ENCODE assay signal across 1 cellular context in genomic region chr12:29807125-29807524, GRCh38.
TF ChIP-seq lines count a peak whose summit lies in the region.

No MANE protein-coding gene starts in this region.

TF ChIP-seq in HepG2, 621 proteins besides CTCF, POLR2A, EP300 and RAD21 (continued from another document and continues in another):
- TF ChIP-seq, protein P1, sequence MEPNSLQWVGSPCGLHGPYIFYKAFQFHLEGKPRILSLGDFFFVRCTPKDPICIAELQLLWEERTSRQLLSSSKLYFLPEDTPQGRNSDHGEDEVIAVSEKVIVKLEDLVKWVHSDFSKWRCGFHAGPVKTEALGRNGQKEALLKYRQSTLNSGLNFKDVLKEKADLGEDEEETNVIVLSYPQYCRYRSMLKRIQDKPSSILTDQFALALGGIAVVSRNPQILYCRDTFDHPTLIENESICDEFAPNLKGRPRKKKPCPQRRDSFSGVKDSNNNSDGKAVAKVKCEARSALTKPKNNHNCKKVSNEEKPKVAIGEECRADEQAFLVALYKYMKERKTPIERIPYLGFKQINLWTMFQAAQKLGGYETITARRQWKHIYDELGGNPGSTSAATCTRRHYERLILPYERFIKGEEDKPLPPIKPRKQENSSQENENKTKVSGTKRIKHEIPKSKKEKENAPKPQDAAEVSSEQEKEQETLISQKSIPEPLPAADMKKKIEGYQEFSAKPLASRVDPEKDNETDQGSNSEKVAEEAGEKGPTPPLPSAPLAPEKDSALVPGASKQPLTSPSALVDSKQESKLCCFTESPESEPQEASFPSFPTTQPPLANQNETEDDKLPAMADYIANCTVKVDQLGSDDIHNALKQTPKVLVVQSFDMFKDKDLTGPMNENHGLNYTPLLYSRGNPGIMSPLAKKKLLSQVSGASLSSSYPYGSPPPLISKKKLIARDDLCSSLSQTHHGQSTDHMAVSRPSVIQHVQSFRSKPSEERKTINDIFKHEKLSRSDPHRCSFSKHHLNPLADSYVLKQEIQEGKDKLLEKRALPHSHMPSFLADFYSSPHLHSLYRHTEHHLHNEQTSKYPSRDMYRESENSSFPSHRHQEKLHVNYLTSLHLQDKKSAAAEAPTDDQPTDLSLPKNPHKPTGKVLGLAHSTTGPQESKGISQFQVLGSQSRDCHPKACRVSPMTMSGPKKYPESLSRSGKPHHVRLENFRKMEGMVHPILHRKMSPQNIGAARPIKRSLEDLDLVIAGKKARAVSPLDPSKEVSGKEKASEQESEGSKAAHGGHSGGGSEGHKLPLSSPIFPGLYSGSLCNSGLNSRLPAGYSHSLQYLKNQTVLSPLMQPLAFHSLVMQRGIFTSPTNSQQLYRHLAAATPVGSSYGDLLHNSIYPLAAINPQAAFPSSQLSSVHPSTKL (CRISPR knock-in tag; IDR thresholded peaks at IDR 0.05), result peak; percentile 51
- TF ChIP-seq PTBP1 (IDR thresholded peaks at IDR 0.05; ENCODE audit: low read depth, low read length, poor library complexity, severe bottlenecking) (no peak), HIVEP1 (CRISPR knock-in tag; IDR thresholded peaks at IDR 0.05) (no peak), TAF1 (CRISPR knock-in tag; IDR thresholded peaks at IDR 0.05) (no peak), RARA (CRISPR knock-in tag; IDR thresholded peaks at IDR 0.05) (peak; percentile 42), SIX4 (CRISPR knock-in tag; IDR thresholded peaks at IDR 0.05) (0 out of 2 replicates have a peak, but pooled peaks have one; percentile 51), RXRB (CRISPR knock-in tag; IDR thresholded peaks at IDR 0.05; ENCODE audit: borderline replicate concordance) (peak; percentile 29; the same call in 1 of the 2 replicates), HNF4G (IDR thresholded peaks at IDR 0.05; ENCODE audit: borderline replicate concordance, low read depth, low read length) (peak; percentile 5; the same call in 1 of the 2 replicates), HNF4G (CRISPR knock-in tag; IDR thresholded peaks at IDR 0.05; ENCODE audit: borderline replicate concordance, low read depth) (no peak), RFX3 (CRISPR knock-in tag; IDR thresholded peaks at IDR 0.05) (no peak), ZNF253 (CRISPR knock-in tag; IDR thresholded peaks at IDR 0.05; ENCODE audit: borderline replicate concordance) (no peak), GATAD2A (CRISPR knock-in tag; IDR thresholded peaks at IDR 0.05) (0 out of 2 replicates have a peak, but pooled peaks have one; percentile 34), TERF1 (CRISPR knock-in tag; IDR thresholded peaks at IDR 0.05) (no peak), FOXA3 (CRISPR knock-in tag; IDR thresholded peaks at IDR 0.05) (peak; percentile 35), ZNF317 (CRISPR knock-in tag; IDR thresholded peaks at IDR 0.05) (no peak), ZFP90 (CRISPR knock-in tag; IDR thresholded peaks at IDR 0.05; ENCODE audit: borderline replicate concordance) (no peak), ZNF282 (IDR thresholded peaks at IDR 0.05; ENCODE audit: partially characterized antibody) (no peak), ZSCAN21 (CRISPR knock-in tag; IDR thresholded peaks at IDR 0.05; ENCODE audit: borderline replicate concordance) (no peak), TMF1 (CRISPR knock-in tag; IDR thresholded peaks at IDR 0.05; ENCODE audit: low read depth) (no peak), ZNF644 (CRISPR knock-in tag; IDR thresholded peaks at IDR 0.05; ENCODE audit: low read depth) (0 out of 2 replicates have a peak, but pooled peaks have one; percentile 57), SIX1 (CRISPR knock-in tag; IDR thresholded peaks at IDR 0.05; ENCODE audit: borderline replicate concordance) (peak; percentile 88; the same call in 1 of the 2 replicates), POGZ (CRISPR knock-in tag; IDR thresholded peaks at IDR 0.05) (no peak), GFI1 (CRISPR knock-in tag; IDR thresholded peaks at IDR 0.05; ENCODE audit: borderline replicate concordance) (no peak), TSC22D2 (CRISPR knock-in tag; IDR thresholded peaks at IDR 0.05; ENCODE audit: borderline replicate concordance) (no peak), ATF1 (CRISPR knock-in tag; IDR thresholded peaks at IDR 0.05) (no peak), NFIC (IDR thresholded peaks at IDR 0.05; ENCODE audit: low read length) (no peak), ZNF292 (CRISPR knock-in tag; IDR thresholded peaks at IDR 0.05; ENCODE audit: borderline replicate concordance, low read depth) (no peak), HNF4A (CRISPR knock-in tag; IDR thresholded peaks at IDR 0.05) (peak; percentile 39; the same call in 1 of the 2 replicates), ZNF652 (CRISPR knock-in tag; IDR thresholded peaks at IDR 0.05; ENCODE audit: borderline replicate concordance, low read depth) (no peak), CHCHD3 (CRISPR knock-in tag; IDR thresholded peaks at IDR 0.05) (no peak), HOXA7 (CRISPR knock-in tag; IDR thresholded peaks at IDR 0.05) (no peak), ZSCAN31 (CRISPR knock-in tag; IDR thresholded peaks at IDR 0.05; ENCODE audit: low read depth) (no peak), ZNF441 (CRISPR knock-in tag; IDR thresholded peaks at IDR 0.05; ENCODE audit: borderline replicate concordance) (no peak), ZNF784 (CRISPR knock-in tag; IDR thresholded peaks at IDR 0.05; ENCODE audit: borderline replicate concordance) (no peak), ZNF777 (CRISPR knock-in tag; IDR thresholded peaks at IDR 0.05) (no peak), ZNF180 (CRISPR knock-in tag; IDR thresholded peaks at IDR 0.05; ENCODE audit: borderline replicate concordance, low read depth) (no peak), TAF15 (IDR thresholded peaks at IDR 0.05; ENCODE audit: low read depth, low read length, poor library complexity, severe bottlenecking) (no peak), NR2F1 (CRISPR knock-in tag; IDR thresholded peaks at IDR 0.05) (peak; percentile 46 to 85; a peak in 3 of 4 replicates)
- TF ChIP-seq, protein P2, sequence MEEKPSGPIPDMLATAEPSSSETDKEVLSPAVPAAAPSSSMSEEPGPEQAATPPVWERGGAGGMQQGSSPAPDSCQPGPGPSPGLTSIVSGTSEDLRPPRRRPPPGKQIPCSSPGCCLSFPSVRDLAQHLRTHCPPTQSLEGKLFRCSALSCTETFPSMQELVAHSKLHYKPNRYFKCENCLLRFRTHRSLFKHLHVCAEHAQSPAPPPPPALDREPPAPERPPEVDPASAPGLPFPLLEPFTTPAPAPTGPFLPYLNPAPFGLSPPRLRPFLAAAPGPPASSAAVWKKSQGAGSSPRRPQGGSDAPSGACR (CRISPR knock-in tag; IDR thresholded peaks at IDR 0.05), result no peak
- TF ChIP-seq, protein P3, sequence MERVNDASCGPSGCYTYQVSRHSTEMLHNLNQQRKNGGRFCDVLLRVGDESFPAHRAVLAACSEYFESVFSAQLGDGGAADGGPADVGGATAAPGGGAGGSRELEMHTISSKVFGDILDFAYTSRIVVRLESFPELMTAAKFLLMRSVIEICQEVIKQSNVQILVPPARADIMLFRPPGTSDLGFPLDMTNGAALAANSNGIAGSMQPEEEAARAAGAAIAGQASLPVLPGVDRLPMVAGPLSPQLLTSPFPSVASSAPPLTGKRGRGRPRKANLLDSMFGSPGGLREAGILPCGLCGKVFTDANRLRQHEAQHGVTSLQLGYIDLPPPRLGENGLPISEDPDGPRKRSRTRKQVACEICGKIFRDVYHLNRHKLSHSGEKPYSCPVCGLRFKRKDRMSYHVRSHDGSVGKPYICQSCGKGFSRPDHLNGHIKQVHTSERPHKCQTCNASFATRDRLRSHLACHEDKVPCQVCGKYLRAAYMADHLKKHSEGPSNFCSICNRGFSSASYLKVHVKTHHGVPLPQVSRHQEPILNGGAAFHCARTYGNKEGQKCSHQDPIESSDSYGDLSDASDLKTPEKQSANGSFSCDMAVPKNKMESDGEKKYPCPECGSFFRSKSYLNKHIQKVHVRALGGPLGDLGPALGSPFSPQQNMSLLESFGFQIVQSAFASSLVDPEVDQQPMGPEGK (CRISPR knock-in tag; IDR thresholded peaks at IDR 0.05), result no peak
- TF ChIP-seq, protein P4, sequence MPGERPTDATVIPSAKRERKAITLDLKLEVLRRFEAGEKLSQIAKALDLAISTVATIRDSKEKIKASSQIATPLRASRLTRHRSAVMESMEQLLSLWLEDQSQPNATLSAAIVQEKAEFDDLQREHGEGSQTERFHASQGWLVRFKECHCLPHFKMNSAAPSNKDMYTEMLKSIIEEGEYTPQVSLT (CRISPR knock-in tag; IDR thresholded peaks at IDR 0.05; ENCODE audit: borderline replicate concordance, low read depth), result no peak
- TF ChIP-seq, protein P5, sequence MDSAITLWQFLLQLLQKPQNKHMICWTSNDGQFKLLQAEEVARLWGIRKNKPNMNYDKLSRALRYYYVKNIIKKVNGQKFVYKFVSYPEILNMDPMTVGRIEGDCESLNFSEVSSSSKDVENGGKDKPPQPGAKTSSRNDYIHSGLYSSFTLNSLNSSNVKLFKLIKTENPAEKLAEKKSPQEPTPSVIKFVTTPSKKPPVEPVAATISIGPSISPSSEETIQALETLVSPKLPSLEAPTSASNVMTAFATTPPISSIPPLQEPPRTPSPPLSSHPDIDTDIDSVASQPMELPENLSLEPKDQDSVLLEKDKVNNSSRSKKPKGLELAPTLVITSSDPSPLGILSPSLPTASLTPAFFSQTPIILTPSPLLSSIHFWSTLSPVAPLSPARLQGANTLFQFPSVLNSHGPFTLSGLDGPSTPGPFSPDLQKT (CRISPR knock-in tag; IDR thresholded peaks at IDR 0.05; ENCODE audit: borderline replicate concordance), result no peak
- TF ChIP-seq, protein P6, sequence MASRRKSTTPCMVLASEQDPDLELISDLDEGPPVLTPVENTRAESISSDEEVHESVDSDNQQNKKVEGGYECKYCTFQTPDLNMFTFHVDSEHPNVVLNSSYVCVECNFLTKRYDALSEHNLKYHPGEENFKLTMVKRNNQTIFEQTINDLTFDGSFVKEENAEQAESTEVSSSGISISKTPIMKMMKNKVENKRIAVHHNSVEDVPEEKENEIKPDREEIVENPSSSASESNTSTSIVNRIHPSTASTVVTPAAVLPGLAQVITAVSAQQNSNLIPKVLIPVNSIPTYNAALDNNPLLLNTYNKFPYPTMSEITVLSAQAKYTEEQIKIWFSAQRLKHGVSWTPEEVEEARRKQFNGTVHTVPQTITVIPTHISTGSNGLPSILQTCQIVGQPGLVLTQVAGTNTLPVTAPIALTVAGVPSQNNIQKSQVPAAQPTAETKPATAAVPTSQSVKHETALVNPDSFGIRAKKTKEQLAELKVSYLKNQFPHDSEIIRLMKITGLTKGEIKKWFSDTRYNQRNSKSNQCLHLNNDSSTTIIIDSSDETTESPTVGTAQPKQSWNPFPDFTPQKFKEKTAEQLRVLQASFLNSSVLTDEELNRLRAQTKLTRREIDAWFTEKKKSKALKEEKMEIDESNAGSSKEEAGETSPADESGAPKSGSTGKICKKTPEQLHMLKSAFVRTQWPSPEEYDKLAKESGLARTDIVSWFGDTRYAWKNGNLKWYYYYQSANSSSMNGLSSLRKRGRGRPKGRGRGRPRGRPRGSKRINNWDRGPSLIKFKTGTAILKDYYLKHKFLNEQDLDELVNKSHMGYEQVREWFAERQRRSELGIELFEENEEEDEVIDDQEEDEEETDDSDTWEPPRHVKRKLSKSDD (CRISPR knock-in tag; IDR thresholded peaks at IDR 0.05; ENCODE audit: low read depth), result no peak
- TF ChIP-seq, protein P7, sequence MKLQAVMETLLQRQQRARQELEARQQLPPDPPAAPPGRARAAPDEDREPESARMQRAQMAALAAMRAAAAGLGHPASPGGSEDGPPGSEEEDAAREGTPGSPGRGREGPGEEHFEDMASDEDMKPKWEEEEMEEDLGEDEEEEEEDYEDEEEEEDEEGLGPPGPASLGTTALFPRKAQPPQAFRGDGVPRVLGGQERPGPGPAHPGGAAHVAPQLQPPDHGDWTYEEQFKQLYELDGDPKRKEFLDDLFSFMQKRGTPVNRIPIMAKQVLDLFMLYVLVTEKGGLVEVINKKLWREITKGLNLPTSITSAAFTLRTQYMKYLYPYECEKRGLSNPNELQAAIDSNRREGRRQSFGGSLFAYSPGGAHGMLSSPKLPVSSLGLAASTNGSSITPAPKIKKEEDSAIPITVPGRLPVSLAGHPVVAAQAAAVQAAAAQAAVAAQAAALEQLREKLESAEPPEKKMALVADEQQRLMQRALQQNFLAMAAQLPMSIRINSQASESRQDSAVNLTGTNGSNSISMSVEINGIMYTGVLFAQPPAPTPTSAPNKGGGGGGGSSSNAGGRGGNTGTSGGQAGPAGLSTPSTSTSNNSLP (IDR thresholded peaks at IDR 0.05; ENCODE audit: low read depth, low read length), result 0 out of 2 replicates have a peak, but pooled peaks have one; percentile 36
